9 cellular contexts compared by ENCODE assay signal in genomic region chr3:160757624-160758106, GRCh38. TPM values are rescaled to one million over a fixed set of nuclear protein-coding genes. Genes with fewer than 3 reads are reported as not detected.
DNase-seq lines count a peak whose midpoint lies in the region; ATAC-seq and TF ChIP-seq lines count a peak whose summit lies in the region.
"Had no signal": no experiment of that assay in that cellular context is flagged by ENCODE, and none has a peak within 500 bp of the region (broad histone marks: within the 10 kb centered on the region; RNA-seq: fewer than 3 reads in every experiment).

No MANE protein-coding gene starts in this region.

- H3K27me3 ChIP-seq in endocrine pancreas (ENCODE audit: control insufficient read depth, insufficient read depth, low read length), result no peaks in the 10 kb centered on the region

- no peaks in the 10 kb centered on the region for H3K9me3 ChIP-seq in endocrine pancreas (ENCODE audit: control insufficient read depth, low read length)

- H3K36me3 Mint-ChIP-seq in CD14-positive monocyte (peaks cover 3 to 10% of the 10 kb centered on the region in 2 donors), IgD-negative memory B cell (no peaks in the 10 kb centered on the region), nephron progenitor cell (ENCODE audit: low read depth) (no peaks in the 10 kb centered on the region)

- peaks cover 38% of the 10 kb centered on the region for H3K4me1 Mint-ChIP-seq in CD14-positive monocyte
- peaks cover 12 to 31% (median 18%) of the 10 kb centered on the region in 3 donors for H3K4me1 Mint-ChIP-seq in IgD-negative memory B cell
- peaks cover 48% of the 10 kb centered on the region for H3K4me1 Mint-ChIP-seq in nephron progenitor cell

- peak overlapping the region in 4 of 7 donors; percentile 26 to 80 (median 34) for H3K27ac Mint-ChIP-seq in CD14-positive monocyte
- peak overlapping the region in 1 of 3 donors; percentile 89 for H3K27ac Mint-ChIP-seq in IgD-negative memory B cell
- no peak overlapping the region for H3K27ac Mint-ChIP-seq in nephron progenitor cell

- H3K4me3 Mint-ChIP-seq in CD14-positive monocyte (peak overlapping the region; percentile 98 to 99), IgD-negative memory B cell (peak overlapping the region; percentile 81 to 96 (median 93)), nephron progenitor cell (peak overlapping the region; percentile 95)

- H3K4me3 ChIP-seq in endocrine pancreas (ENCODE audit: control insufficient read depth, insufficient read depth, low read length), result peak overlapping the region; percentile 93

- H3K27me3 Mint-ChIP-seq in CD14-positive monocyte (ENCODE audit: low read depth in 3 of 3) (peaks cover 4 to 16% (median 8%) of the 10 kb centered on the region in 3 donors), IgD-negative memory B cell (peaks cover 7% of the 10 kb centered on the region), nephron progenitor cell (ENCODE audit: low read depth, poor library complexity) (peaks cover 26% of the 10 kb centered on the region)

- peaks cover 15% of the 10 kb centered on the region for H3K4me1 ChIP-seq in endocrine pancreas (ENCODE audit: control insufficient read depth, insufficient read depth, low read length)

- DNase-seq in CD14-positive monocyte (ENCODE audit: low spot score) (no peak), nephron progenitor cell (no peak), cerebellar cortex (ENCODE audit: low spot score) (no peak), SHP77 treated with DMSO at 0.1 percent for 48 hours (lab: John Stamatoyannopoulos, UW) (no peak)
- DNase-seq: NCI-H446 treated with DMSO at 0.1 percent for 48 hours had no signal

- H3K9me3 Mint-ChIP-seq in CD14-positive monocyte, result peaks cover 0 to 4% (median 3%) of the 10 kb centered on the region in 7 donors
- H3K9me3 Mint-ChIP-seq in IgD-negative memory B cell, result no peaks in the 10 kb centered on the region
- H3K9me3 Mint-ChIP-seq in nephron progenitor cell, result no peaks in the 10 kb centered on the region

- no peak for TF ChIP-seq CTCF in CD14-positive monocyte (IDR thresholded peaks at IDR 0.05)
- no peak for TF ChIP-seq CTCF in nephron progenitor cell (IDR thresholded peaks at IDR 0.05)

- no peak for ATAC-seq in GM18498 (IDR thresholded peaks at IDR 0.05; ENCODE audit: unreplicated experiment)
- ATAC-seq in GM18502 (IDR thresholded peaks at IDR 0.05; ENCODE audit: poor library complexity, unreplicated experiment), result no peak

- intact Hi-C loops in CD14-positive monocyte (cut with micrococcal nuclease), result loop anchor here (5.0 to 10.0 kb wide), 2 partner anchors 45 to 193 kb away; partner anchors contain the start of gene KPNA4 (in 1 of the 2)

- no peaks in the 10 kb centered on the region for H3K36me3 ChIP-seq in endocrine pancreas (ENCODE audit: control insufficient read depth, insufficient read depth, low read length)

- H3K9ac ChIP-seq in endocrine pancreas (ENCODE audit: control insufficient read depth, insufficient read depth, low read length), result peak overlapping the region; percentile 39

RNA-seq across cellular contexts. Expression of gene PPM1L, which starts 1.6 kb away (rescaled TPM):
- polyA plus RNA-seq in CD14-positive monocyte (1 to 10 TPM; 5.5 to 9.9 TPM), IgD-negative memory B cell (3.0 TPM)
